Comparison of ENCODE assay signal across 11 cellular contexts in the genomic region with DNA sequence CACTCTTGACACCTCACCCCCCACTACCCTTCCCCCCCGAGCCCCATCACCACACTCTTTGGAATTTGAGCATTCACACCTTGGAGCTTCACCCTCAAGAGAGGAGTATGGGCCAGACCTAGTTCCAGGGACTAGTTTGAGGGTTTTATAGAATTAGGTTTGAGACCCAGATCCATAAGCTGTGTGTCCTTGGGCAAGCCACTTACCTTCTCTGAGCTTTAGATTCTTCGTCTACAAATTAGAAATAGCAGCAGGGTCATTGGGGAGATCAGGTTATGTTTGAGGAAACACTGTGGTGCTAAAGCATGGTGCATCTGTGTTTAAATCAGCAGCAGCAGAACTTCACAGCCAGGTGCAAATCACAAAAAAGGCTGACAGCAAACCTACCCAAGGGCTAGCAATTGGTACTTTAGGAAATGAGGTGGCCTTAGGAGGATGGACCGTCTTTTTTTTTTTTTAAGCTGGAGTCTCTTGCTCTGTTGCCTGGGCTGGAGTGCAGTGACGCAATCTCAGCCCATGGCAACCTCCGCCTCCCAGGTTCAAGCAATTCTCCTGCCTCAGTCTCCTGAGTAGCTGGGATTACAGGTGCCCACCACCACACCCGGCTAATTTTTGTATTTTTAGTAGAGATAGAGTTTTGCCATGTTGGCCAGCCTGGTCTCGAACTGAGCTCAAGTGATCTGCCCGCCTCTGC.
DNase-seq lines count a peak whose midpoint lies in the region; ATAC-seq, FAIRE-seq and TF ChIP-seq lines count a peak whose summit lies in the region.
"Had no signal": no experiment of that assay in that cellular context is flagged by ENCODE, and none has a peak within 500 bp of the region (broad histone marks: within the 10 kb centered on the region; RNA-seq: fewer than 3 reads in every experiment).

No MANE protein-coding gene starts in this region.

- intact Hi-C loops in endothelial cell of umbilical vein (cut with micrococcal nuclease) (no loop called here), head of caudate nucleus (cut with DNase I) (no loop called here)

- no peak overlapping the region for H3K4me3 ChIP-seq in Peyer's patch
- no peak overlapping the region for H3K4me3 ChIP-seq in endothelial cell of umbilical vein (replicated peaks in 1 of 3; ENCODE audit: insufficient read depth in 1 of 3, low read depth in 1 of 3, low read length in 3 of 3)
- H3K4me3 ChIP-seq in thoracic aorta, result no peak overlapping the region
- H3K4me3 ChIP-seq: cardiac muscle cell had no signal

- no peaks in the 10 kb centered on the region for H3K79me2 ChIP-seq in endothelial cell of umbilical vein (ENCODE audit: control insufficient read depth, insufficient read depth, low read length)

- H3K27ac Mint-ChIP-seq in activated CD8-positive, alpha-beta memory T cell treated with anti-CD3 and anti-CD28 coated beads, Interleukin-2, amount 10 ng/mL, durations not matched to agents 7 days and 5 days, result peak overlapping the region; percentile 96

- no TSS peak for BruUV-seq in endothelial cell of umbilical vein (replicated peaks; lab: Mats Ljungman, UMichigan)

- H3K4me3 Mint-ChIP-seq in activated CD8-positive, alpha-beta memory T cell treated with anti-CD3 and anti-CD28 coated beads, Interleukin-2, amount 10 ng/mL, durations not matched to agents 7 days and 5 days, result peak overlapping the region; percentile 57
- H3K4me3 Mint-ChIP-seq: mesothelial cell of epicardium had no signal

- no peaks in the 10 kb centered on the region for H3K27me3 Mint-ChIP-seq in activated CD8-positive, alpha-beta memory T cell treated with anti-CD3 and anti-CD28 coated beads, Interleukin-2, amount 10 ng/mL, durations not matched to agents 7 days and 5 days

- H4K20me1 ChIP-seq in endothelial cell of umbilical vein (replicated peaks; ENCODE audit: control insufficient read depth, extremely low read depth, insufficient read depth, low read length), result no peaks in the 10 kb centered on the region

- no peak overlapping the region for H2AFZ ChIP-seq in endothelial cell of umbilical vein (ENCODE audit: low read depth, low read length)

- peak overlapping the region in 3 of 4 donors; percentile 9 to 66 (median 52) for H3K27ac ChIP-seq in Peyer's patch
- H3K27ac ChIP-seq in endothelial cell of umbilical vein (ENCODE audit: insufficient read depth, low read depth, low read length), result peak overlapping the region; percentile 51
- peak overlapping the region; percentile 86 to 95 for H3K27ac ChIP-seq in thoracic aorta
- H3K27ac ChIP-seq: cardiac muscle cell had no signal

- peaks cover 52% of the 10 kb centered on the region for H3K4me1 Mint-ChIP-seq in activated CD8-positive, alpha-beta memory T cell treated with anti-CD3 and anti-CD28 coated beads, Interleukin-2, amount 10 ng/mL, durations not matched to agents 7 days and 5 days

- peaks cover 0 to 68% (median 0%) of the 10 kb centered on the region in 3 donors for H3K36me3 ChIP-seq in Peyer's patch
- H3K36me3 ChIP-seq in endothelial cell of umbilical vein (ENCODE audit: control insufficient read depth in 2 of 2, extremely low read depth in 1 of 2, insufficient read depth in 2 of 2, low read length in 2 of 2), result peaks cover 23 to 27% of the 10 kb centered on the region in 2 experiments
- H3K36me3 ChIP-seq in thoracic aorta, result peaks cover 88% of the 10 kb centered on the region

- H3K9ac ChIP-seq in endothelial cell of umbilical vein (replicated peaks; ENCODE audit: extremely low read depth, insufficient read depth, low read length), result no peak overlapping the region

- CTCF ChIA-PET in activated CD8-positive, alpha-beta memory T cell treated with anti-CD3 and anti-CD28 coated beads, Interleukin-2, amount 10 ng/mL, durations not matched to agents 7 days and 5 days (lab: Charles Lee), result interaction anchor here (0.6 to 5.5 kb wide), 15 partner anchors 9 to 181 kb away, joined by 3 to 69 read pairs (median 5); no protein-coding TSS in a partner anchor
- CTCF ChIA-PET in endothelial cell of umbilical vein (lab: Charles Lee), result interaction anchor here (0.8 to 3.6 kb wide), 6 partner anchors 8 to 240 kb away, joined by 3 to 37 read pairs (median 4); no protein-coding TSS in a partner anchor

- TF ChIP-seq CTCF in Peyer's patch (IDR thresholded peaks at IDR 0.05) (no peak), endothelial cell of umbilical vein (IDR thresholded peaks at IDR 0.05; ENCODE audit: extremely low read depth in 1 of 2, insufficient read depth in 1 of 2, low read depth in 1 of 2, low read length in 2 of 2) (no peak), thoracic aorta (IDR thresholded peaks at IDR 0.05) (no peak)

- H3K9me3 ChIP-seq in Peyer's patch (no peaks in the 10 kb centered on the region), endothelial cell of umbilical vein (replicated peaks; ENCODE audit: control insufficient read depth, insufficient read depth, low read length) (no peaks in the 10 kb centered on the region), thoracic aorta (no peaks in the 10 kb centered on the region)
- H3K9me3 ChIP-seq: esophagus squamous epithelium had no signal

- H3K9me1 ChIP-seq in endothelial cell of umbilical vein (replicated peaks; ENCODE audit: control insufficient read depth, extremely low read depth, insufficient read depth, low read length), result no peaks in the 10 kb centered on the region

- TF ChIP-seq POLR2A in Peyer's patch (IDR thresholded peaks at IDR 0.05), result no peak
- TF ChIP-seq POLR2A in endothelial cell of umbilical vein (IDR thresholded peaks at IDR 0.05; ENCODE audit: low read depth, low read length), result no peak

- H3K4me1 ChIP-seq in Peyer's patch, result peaks cover 0 to 26% (median 2%) of the 10 kb centered on the region in 4 donors
- H3K4me1 ChIP-seq in endothelial cell of umbilical vein (ENCODE audit: control insufficient read depth, extremely low read depth, insufficient read depth, low read length), result peaks cover 29% of the 10 kb centered on the region
- peaks cover 33 to 76% of the 10 kb centered on the region in 2 donors for H3K4me1 ChIP-seq in thoracic aorta (ENCODE audit: control insufficient read depth in 1 of 2, low read depth in 2 of 2)

- dilution Hi-C loops in endothelial cell of umbilical vein (cut with MboI; ENCODE audit: extremely low pct_ligation_motif_present, low sequenced_read_pairs), result no loop called here

- H3K36me3 Mint-ChIP-seq in activated CD8-positive, alpha-beta memory T cell treated with anti-CD3 and anti-CD28 coated beads, Interleukin-2, amount 10 ng/mL, durations not matched to agents 7 days and 5 days, result peaks cover 67% of the 10 kb centered on the region
- H3K36me3 Mint-ChIP-seq: mesothelial cell of epicardium had no signal

- H3K27me3 ChIP-seq in Peyer's patch (no peaks in the 10 kb centered on the region), endothelial cell of umbilical vein (ENCODE audit: control insufficient read depth in 2 of 2, insufficient read depth in 2 of 2, low read length in 2 of 2) (no peaks in the 10 kb centered on the region), thoracic aorta (replicated peaks; ENCODE audit: insufficient read depth) (no peaks in the 10 kb centered on the region)
- H3K27me3 ChIP-seq: cardiac muscle cell, esophagus squamous epithelium had no signal

- no peak overlapping the region for H3K4me2 ChIP-seq in endothelial cell of umbilical vein (ENCODE audit: insufficient read depth, low read length)

- POLR2A ChIA-PET in endothelial cell of umbilical vein (lab: Charles Lee), result interaction anchor here (0.5 to 1.1 kb wide), 2 partner anchors 25 to 42 kb away, joined by 4 read pairs; no protein-coding TSS in a partner anchor

- DNase-seq in activated CD8-positive, alpha-beta memory T cell treated with anti-CD3 and anti-CD28 coated beads, Interleukin-2, amount 10 ng/mL, durations not matched to agents 7 days and 5 days, result no peak
- no peak for DNase-seq in activated CD8-positive, alpha-beta memory T cell treated with anti-CD3 and anti-CD28 coated beads for 24 hours
- DNase-seq in Peyer's patch (no peak), endothelial cell of umbilical vein (ENCODE audit: low read depth, low spot score) (no peak), thoracic aorta (ENCODE audit: low spot score) (no peak), RPMI8226 (no peak), head of caudate nucleus (no peak)

- FAIRE-seq in endothelial cell of umbilical vein (lab: Jason Lieb, UNC), result no peak

- peak; percentile 0 for ATAC-seq in activated CD8-positive, alpha-beta memory T cell treated with anti-CD3 and anti-CD28 coated beads, Interleukin-2, amount 10 ng/mL, durations not matched to agents 7 days and 5 days
- ATAC-seq in thoracic aorta (ENCODE audit: insufficient number of reproducible peaks, low FRiP score, low read depth) (no peak), HG02759 (IDR thresholded peaks at IDR 0.05; ENCODE audit: unreplicated experiment) (no peak)

- no peaks in the 10 kb centered on the region for H3K9me3 Mint-ChIP-seq in activated CD8-positive, alpha-beta memory T cell treated with anti-CD3 and anti-CD28 coated beads, Interleukin-2, amount 10 ng/mL, durations not matched to agents 7 days and 5 days (ENCODE audit: low read depth)
- H3K9me3 Mint-ChIP-seq: mesothelial cell of epicardium had no signal

TF ChIP-seq in endothelial cell of umbilical vein, 7 proteins besides CTCF, POLR2A, EP300 and RAD21:
- TF ChIP-seq GATA2 (IDR thresholded peaks at IDR 0.05; ENCODE audit: insufficient read depth, insufficient read length, low read depth, low read length) (no peak), FOS (IDR thresholded peaks at IDR 0.05; ENCODE audit: borderline replicate concordance, insufficient read depth, low read length) (no peak), JUN (IDR thresholded peaks at IDR 0.05; ENCODE audit: borderline replicate concordance, insufficient read depth, insufficient read length, low read depth) (no peak), EZH2 (IDR thresholded peaks at IDR 0.05; ENCODE audit: borderline replicate concordance, low read depth, low read length, severe bottlenecking) (no peak), MYC (IDR thresholded peaks at IDR 0.05; ENCODE audit: low read depth, low read length) (no peak), POLR2AphosphoS5 (IDR thresholded peaks at IDR 0.05; ENCODE audit: insufficient read depth, low read depth, low read length) (no peak)
- TF ChIP-seq, protein P1, sequence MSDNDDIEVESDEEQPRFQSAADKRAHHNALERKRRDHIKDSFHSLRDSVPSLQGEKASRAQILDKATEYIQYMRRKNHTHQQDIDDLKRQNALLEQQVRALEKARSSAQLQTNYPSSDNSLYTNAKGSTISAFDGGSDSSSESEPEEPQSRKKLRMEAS (IDR thresholded peaks at IDR 0.05; ENCODE audit: insufficient read depth, insufficient read length), result no peak
